ENCODE assay signal across 24 cellular contexts in genomic region chr2:191863988-191864387, GRCh38. TPM values are rescaled to one million over a fixed set of nuclear protein-coding genes. Genes with fewer than 3 reads are reported as not detected.
DNase-seq lines count a peak whose midpoint lies in the region; ATAC-seq, FAIRE-seq and TF ChIP-seq lines count a peak whose summit lies in the region.
"Had no signal": no experiment of that assay in that cellular context is flagged by ENCODE, and none has a peak within 500 bp of the region (broad histone marks: within the 10 kb centered on the region; RNA-seq: fewer than 3 reads in every experiment).

No MANE protein-coding gene starts in this region.

- H3K4me2 ChIP-seq in K562 (ENCODE audit: insufficient read depth, low read length): no peak overlapping the region

- TF ChIP-seq CTCF in K562 (IDR thresholded peaks at IDR 0.05 in 2 of 3, conservative IDR thresholded peaks at IDR 0.05 in 1 of 3; ENCODE audit: insufficient read depth in 2 of 3, low read depth in 1 of 3, low read length in 3 of 3) (no peak), glutamatergic neuron (IDR thresholded peaks at IDR 0.05; ENCODE audit: partially characterized antibody, unreplicated experiment) (no peak), osteocyte (IDR thresholded peaks at IDR 0.05) (no peak), lower lobe of right lung (IDR thresholded peaks at IDR 0.05) (no peak)

- DNase-seq in NCI-H226 (peak; percentile 65), K562 (ENCODE audit: extremely low read depth in 1 of 4, low spot score in 3 of 4) (no peak), glutamatergic neuron (no peak), osteocyte (ENCODE audit: extremely low spot score, unreplicated experiment) (no peak), lower lobe of right lung (no peak)
- DNase-seq in effector memory CD4-positive, alpha-beta T cell: no peak
- no peak for DNase-seq in activated CD8-positive, alpha-beta T cell treated with anti-CD3 and anti-CD28 coated beads, Interleukin-2, amount 10 ng/mL, durations not matched to agents 7 days and 5 days
- DNase-seq: activated CD4-positive, alpha-beta T cell treated with anti-CD3 and anti-CD28 coated beads, Interleukin-2, amount 50 U/mL, for 4 hours; activated CD8-positive, alpha-beta memory T cell treated with anti-CD3 and anti-CD28 coated beads, Interleukin-2, amount 50 U/mL, for 48 hours; activated naive CD8-positive, alpha-beta T cell treated with anti-CD3 and anti-CD28 coated beads, Interleukin-2, amount 10 ng/mL, durations not matched to agents 7 days and 5 days; CD4-positive, CD25-positive, alpha-beta regulatory T cell; naive thymus-derived CD4-positive, alpha-beta T cell; NCI-H2081; NCI-H446 treated with DMSO at 0.1 percent for 48 hours; NK-92 treated with Interleukin-12 subunit alpha and Interleukin-12 subunit beta, amount 100 ng/mL, for 24 hours; pancreas; substantia nigra; WERI-Rb-1 had no signal

- H3K4me1 ChIP-seq in K562 (replicated peaks in 1 of 2; ENCODE audit: control insufficient read depth in 2 of 2, insufficient read depth in 2 of 2, low read length in 2 of 2): peaks cover 5 to 31% of the 10 kb centered on the region in 2 experiments; a peak in 3 of 5 replicates
- no peaks in the 10 kb centered on the region for H3K4me1 ChIP-seq in effector memory CD4-positive, alpha-beta T cell (ENCODE audit: control insufficient read depth, insufficient read depth, low read length, poor library complexity, severe bottlenecking)
- peaks cover 40% of the 10 kb centered on the region for H3K4me1 ChIP-seq in lower lobe of right lung

- CTCF ChIA-PET in K562 (lab: Yijun Ruan, JAX; ENCODE audit: low intra/inter-chr PET ratio): no interaction called here
- CTCF ChIA-PET in activated CD8-positive, alpha-beta T cell treated with anti-CD3 and anti-CD28 coated beads, Interleukin-2, amount 10 ng/mL, durations not matched to agents 7 days and 5 days (lab: Charles Lee): interaction anchor here (1.0 kb wide), 1 partner anchor 299 kb away, joined by 5 read pairs; no protein-coding TSS in a partner anchor

- H3K4me3 Mint-ChIP-seq in glutamatergic neuron (ENCODE audit: unreplicated experiment) (no peak overlapping the region), osteocyte (ENCODE audit: unreplicated experiment) (no peak overlapping the region)
- no peak overlapping the region for H3K4me3 Mint-ChIP-seq in activated CD8-positive, alpha-beta T cell treated with anti-CD3 and anti-CD28 coated beads, Interleukin-2, amount 10 ng/mL, durations not matched to agents 7 days and 5 days
- H3K4me3 Mint-ChIP-seq: activated naive CD8-positive, alpha-beta T cell treated with anti-CD3 and anti-CD28 coated beads, Interleukin-2, amount 10 ng/mL, durations not matched to agents 7 days and 5 days; CD4-positive, CD25-positive, alpha-beta regulatory T cell; dendritic cell treated with granulocyte-macrophage colony-stimulating factor and Interleukin-4, amounts not matched to agents 40 ng/mL and 50 ng/mL, for 4 days; memory B cell; naive thymus-derived CD4-positive, alpha-beta T cell; T-helper 2 cell treated with Interferon-gamma antibody and Interleukin-4, amounts not matched to agents 5 μg/mL and 100 μg/mL, for 36 hours had no signal

- no peak for TF ChIP-seq EP300 in K562 (IDR thresholded peaks at IDR 0.05; ENCODE audit: low read length)

- H2AFZ ChIP-seq in K562 (ENCODE audit: low read depth, low read length): no peak overlapping the region

- peaks cover 23% of the 10 kb centered on the region; the same call in 2 of the 3 replicates for H3K79me2 ChIP-seq in K562 (ENCODE audit: control insufficient read depth, insufficient read depth, low read length)

- H3K9me1 ChIP-seq in K562 (ENCODE audit: control insufficient read depth, insufficient read depth, low read length): no peaks in the 10 kb centered on the region

- peak overlapping the region; percentile 89 for H3K27ac Mint-ChIP-seq in glutamatergic neuron (ENCODE audit: unreplicated experiment)
- peak overlapping the region; percentile 56 for H3K27ac Mint-ChIP-seq in osteocyte (ENCODE audit: unreplicated experiment)
- H3K27ac Mint-ChIP-seq in activated CD8-positive, alpha-beta T cell treated with anti-CD3 and anti-CD28 coated beads, Interleukin-2, amount 10 ng/mL, durations not matched to agents 7 days and 5 days: no peak overlapping the region
- H3K27ac Mint-ChIP-seq: activated naive CD8-positive, alpha-beta T cell treated with anti-CD3 and anti-CD28 coated beads, Interleukin-2, amount 10 ng/mL, durations not matched to agents 7 days and 5 days; CD4-positive, CD25-positive, alpha-beta regulatory T cell; dendritic cell treated with granulocyte-macrophage colony-stimulating factor and Interleukin-4, amounts not matched to agents 40 ng/mL and 50 ng/mL, for 4 days; memory B cell; naive thymus-derived CD4-positive, alpha-beta T cell; T-helper 2 cell treated with Interferon-gamma antibody and Interleukin-4, amounts not matched to agents 5 μg/mL and 100 μg/mL, for 36 hours had no signal

- H3K9ac ChIP-seq in K562 (ENCODE audit: insufficient read depth in 1 of 2, low read depth in 2 of 2, low read length in 2 of 2): no peak overlapping the region

- H3K36me3 Mint-ChIP-seq in glutamatergic neuron (ENCODE audit: unreplicated experiment) (no peaks in the 10 kb centered on the region), osteocyte (ENCODE audit: unreplicated experiment) (peaks cover 2% of the 10 kb centered on the region)
- H3K36me3 Mint-ChIP-seq in activated CD8-positive, alpha-beta T cell treated with anti-CD3 and anti-CD28 coated beads, Interleukin-2, amount 10 ng/mL, durations not matched to agents 7 days and 5 days (ENCODE audit: low read depth): no peaks in the 10 kb centered on the region
- H3K36me3 Mint-ChIP-seq: activated naive CD8-positive, alpha-beta T cell treated with anti-CD3 and anti-CD28 coated beads, Interleukin-2, amount 10 ng/mL, durations not matched to agents 7 days and 5 days; CD4-positive, CD25-positive, alpha-beta regulatory T cell; memory B cell; naive thymus-derived CD4-positive, alpha-beta T cell had no signal

- peaks cover 19% of the 10 kb centered on the region for H3K4me1 Mint-ChIP-seq in glutamatergic neuron (ENCODE audit: low read depth, unreplicated experiment)
- peaks cover 61% of the 10 kb centered on the region for H3K4me1 Mint-ChIP-seq in osteocyte (ENCODE audit: unreplicated experiment)
- no peaks in the 10 kb centered on the region for H3K4me1 Mint-ChIP-seq in activated CD8-positive, alpha-beta T cell treated with anti-CD3 and anti-CD28 coated beads, Interleukin-2, amount 10 ng/mL, durations not matched to agents 7 days and 5 days (ENCODE audit: low read depth)
- H3K4me1 Mint-ChIP-seq: activated naive CD8-positive, alpha-beta T cell treated with anti-CD3 and anti-CD28 coated beads, Interleukin-2, amount 10 ng/mL, durations not matched to agents 7 days and 5 days; CD4-positive, CD25-positive, alpha-beta regulatory T cell; memory B cell; naive thymus-derived CD4-positive, alpha-beta T cell had no signal

- no peak overlapping the region for H3K4me3 ChIP-seq in K562
- no peak overlapping the region for H3K4me3 ChIP-seq in effector memory CD4-positive, alpha-beta T cell (ENCODE audit: insufficient read depth, low read depth, low read length, poor library complexity, severe bottlenecking)
- H3K4me3 ChIP-seq in lower lobe of right lung: no peak overlapping the region
- H3K4me3 ChIP-seq: pancreas, SK-N-MC had no signal

- no peak for FAIRE-seq in K562 (lab: Jason Lieb, UNC)
- FAIRE-seq: H1, pancreas had no signal

- H3K36me3 ChIP-seq in K562 (ENCODE audit: control insufficient read depth, insufficient read depth, low read length) (peaks cover 11% of the 10 kb centered on the region; the same call in 2 of the 3 replicates), lower lobe of right lung (no peaks in the 10 kb centered on the region)
- H3K36me3 ChIP-seq in effector memory CD4-positive, alpha-beta T cell (ENCODE audit: control insufficient read depth, insufficient read depth, low read length): no peaks in the 10 kb centered on the region
- H3K36me3 ChIP-seq: pancreas, WERI-Rb-1 had no signal

- no peak overlapping the region for H3K27ac ChIP-seq in K562 (ENCODE audit: extremely low read depth, low read depth, low read length)
- H3K27ac ChIP-seq in effector memory CD4-positive, alpha-beta T cell (ENCODE audit: insufficient read depth, low read length, poor library complexity, severe bottlenecking): no peak overlapping the region
- no peak overlapping the region for H3K27ac ChIP-seq in lower lobe of right lung
- H3K27ac ChIP-seq: pancreas, SK-N-MC, WERI-Rb-1 had no signal

- no peaks in the 10 kb centered on the region for H4K20me1 ChIP-seq in K562 (replicated peaks; ENCODE audit: control insufficient read depth, insufficient read depth, low read length)

- H3K27me3 ChIP-seq in K562 (ENCODE audit: control insufficient read depth in 2 of 2, insufficient read depth in 2 of 2, low read length in 2 of 2) (no peaks in the 10 kb centered on the region), lower lobe of right lung (ENCODE audit: low read depth) (no peaks in the 10 kb centered on the region)
- no peaks in the 10 kb centered on the region for H3K27me3 ChIP-seq in effector memory CD4-positive, alpha-beta T cell (replicated peaks; ENCODE audit: control insufficient read depth, insufficient read depth, low read length, poor library complexity, severe bottlenecking)
- H3K27me3 ChIP-seq: pancreas had no signal

- H3K9me3 ChIP-seq in K562 (replicated peaks; ENCODE audit: control insufficient read depth, insufficient read depth, low read depth, low read length): no peaks in the 10 kb centered on the region
- H3K9me3 ChIP-seq in effector memory CD4-positive, alpha-beta T cell (ENCODE audit: control insufficient read depth, low read length): no peaks in the 10 kb centered on the region
- no peaks in the 10 kb centered on the region for H3K9me3 ChIP-seq in lower lobe of right lung
- H3K9me3 ChIP-seq: pancreas had no signal

- H3K9me3 Mint-ChIP-seq in glutamatergic neuron (ENCODE audit: unreplicated experiment): no peaks in the 10 kb centered on the region
- H3K9me3 Mint-ChIP-seq in osteocyte (ENCODE audit: unreplicated experiment): no peaks in the 10 kb centered on the region
- no peaks in the 10 kb centered on the region for H3K9me3 Mint-ChIP-seq in activated CD8-positive, alpha-beta T cell treated with anti-CD3 and anti-CD28 coated beads, Interleukin-2, amount 10 ng/mL, durations not matched to agents 7 days and 5 days (ENCODE audit: insufficient read depth)
- H3K9me3 Mint-ChIP-seq: activated naive CD8-positive, alpha-beta T cell treated with anti-CD3 and anti-CD28 coated beads, Interleukin-2, amount 10 ng/mL, durations not matched to agents 7 days and 5 days; CD4-positive, CD25-positive, alpha-beta regulatory T cell; dendritic cell treated with granulocyte-macrophage colony-stimulating factor and Interleukin-4, amounts not matched to agents 40 ng/mL and 50 ng/mL, for 4 days; memory B cell; T-helper 2 cell treated with Interferon-gamma antibody and Interleukin-4, amounts not matched to agents 5 μg/mL and 100 μg/mL, for 36 hours had no signal

- TF ChIP-seq POLR2A in K562 (conservative IDR thresholded peaks at IDR 0.05): no peak

- POLR2A ChIA-PET in K562 (lab: Yijun Ruan, JAX): no interaction called here
- POLR2A ChIA-PET in activated CD8-positive, alpha-beta T cell treated with anti-CD3 and anti-CD28 coated beads, Interleukin-2, amount 10 ng/mL, durations not matched to agents 7 days and 5 days (lab: Charles Lee): no interaction called here

- WGBS in K562 (ENCODE audit: insufficient coverage, low coverage, missing lambda C conversion rate): 32% methylated on average over 2 of the region's 2 CpGs

- TF ChIP-seq RAD21 in K562 (CRISPR knock-in tag; conservative IDR thresholded peaks at IDR 0.05 in 1 of 2, IDR thresholded peaks at IDR 0.05 in 1 of 2): no peak

- ATAC-seq in K562 (peak; percentile 56; the same call in 2 of the 3 replicates), lower lobe of right lung (no peak)
- no peak for ATAC-seq in activated CD8-positive, alpha-beta T cell treated with anti-CD3 and anti-CD28 coated beads, Interleukin-2, amount 10 ng/mL, durations not matched to agents 7 days and 5 days
- ATAC-seq: naive thymus-derived CD4-positive, alpha-beta T cell; Panc1; pancreas had no signal

- BruUV-seq in K562 (replicated peaks; lab: Mats Ljungman, UMichigan): no TSS peak

- intact Hi-C loops in K562 (cut with micrococcal nuclease) (loop anchor here (10.0 kb wide), 1 partner anchor 161 kb away; no protein-coding TSS in a partner anchor), lower lobe of right lung (cut with DNase I) (no loop called here)

- in situ Hi-C loops in K562 (cut with MboI): no loop called here

- H3K27me3 Mint-ChIP-seq in glutamatergic neuron (ENCODE audit: unreplicated experiment) (no peaks in the 10 kb centered on the region), osteocyte (ENCODE audit: unreplicated experiment) (no peaks in the 10 kb centered on the region)
- peaks cover 10% of the 10 kb centered on the region for H3K27me3 Mint-ChIP-seq in activated CD8-positive, alpha-beta T cell treated with anti-CD3 and anti-CD28 coated beads, Interleukin-2, amount 10 ng/mL, durations not matched to agents 7 days and 5 days (ENCODE audit: low read depth)
- H3K27me3 Mint-ChIP-seq: dendritic cell treated with granulocyte-macrophage colony-stimulating factor and Interleukin-4, amounts not matched to agents 40 ng/mL and 50 ng/mL, for 4 days had no signal

RNA-seq across cellular contexts. Expression of gene CAVIN2, which starts 17.1 kb away (rescaled TPM):
- total RNA-seq in K562 (2011; cell fraction: chromatin; rRNA removed; ENCODE audit: low replicate concordance): 11.7 and 16.8 TPM in 2 replicates
- total RNA-seq in K562 (2011; cell fraction: nucleolus; rRNA removed): 12.2 and 13.9 TPM in 2 replicates
- total RNA-seq in K562 (2011; cell fraction: nucleoplasm; rRNA removed): 12.6 and 12.7 TPM in 2 replicates
- total RNA-seq in K562 (2014; rRNA removed) (65.1 and 71.8 TPM in 2 replicates), K562 (2014; rRNA removed; fragmentation: Illumina TruSeq; extraction: Trizol) (81.0 and 86.4 TPM in 2 replicates), K562 (2015; rRNA removed; fragmentation: Illumina TruSeq; extraction: Trizol) (87.7 and 92.4 TPM in 2 replicates), K562 (2021) (70.5 and 74.6 TPM in 2 replicates), glutamatergic neuron (ENCODE audit: unreplicated experiment) (not detected), osteocyte (5.3 and 6.6 TPM in 2 replicates), lower lobe of right lung (182 TPM)
- polyA plus RNA-seq in K562 (2011; rRNA removed) (29.3 and 43.5 TPM in 2 replicates), K562 (2014; fragmentation: Illumina TruSeq; extraction: Trizol) (66.6 and 73.8 TPM in 2 replicates), K562 (2014; fragmentation: Nextera tagmentation; extraction: Ambion mirVana) (10 to 100 TPM; 20.6 to 31.5 TPM), K562 (2014; rRNA removed) (63.4 and 69.0 TPM in 2 replicates)
- polyA plus RNA-seq in K562 (2011; cell fraction: cytosol; rRNA removed): 22.5 and 40.5 TPM in 2 replicates
- 14.2 and 19.0 TPM in 2 replicates for polyA plus RNA-seq in K562 (2011; cell fraction: nucleus; rRNA removed)
- polyA plus RNA-seq in K562 (2012): 44.5 and 64.1 TPM in 2 replicates
- 31.3 and 39.1 TPM in 2 replicates for polyA minus RNA-seq in K562 (2011; rRNA and poly(A)+ RNA removed)
- 23.3 and 34.4 TPM in 2 replicates for polyA minus RNA-seq in K562 (2011; cell fraction: cytosol; rRNA and poly(A)+ RNA removed)
- polyA minus RNA-seq in K562 (2011; cell fraction: nucleus; rRNA and poly(A)+ RNA removed): 26.5 and 38.9 TPM in 2 replicates
- not detected for total RNA-seq in activated CD8-positive, alpha-beta T cell treated with anti-CD3 and anti-CD28 coated beads, Interleukin-2, amount 10 ng/mL, durations not matched to agents 7 days and 5 days
- total RNA-seq: activated naive CD8-positive, alpha-beta T cell treated with anti-CD3 and anti-CD28 coated beads, Interleukin-2, amount 10 ng/mL, durations not matched to agents 7 days and 5 days; H1 had no signal
- polyA plus RNA-seq: CD4-positive, CD25-positive, alpha-beta regulatory T cell; naive thymus-derived CD4-positive, alpha-beta T cell had no signal
